2 cellular contexts compared by ENCODE assay signal in the genomic region with DNA sequence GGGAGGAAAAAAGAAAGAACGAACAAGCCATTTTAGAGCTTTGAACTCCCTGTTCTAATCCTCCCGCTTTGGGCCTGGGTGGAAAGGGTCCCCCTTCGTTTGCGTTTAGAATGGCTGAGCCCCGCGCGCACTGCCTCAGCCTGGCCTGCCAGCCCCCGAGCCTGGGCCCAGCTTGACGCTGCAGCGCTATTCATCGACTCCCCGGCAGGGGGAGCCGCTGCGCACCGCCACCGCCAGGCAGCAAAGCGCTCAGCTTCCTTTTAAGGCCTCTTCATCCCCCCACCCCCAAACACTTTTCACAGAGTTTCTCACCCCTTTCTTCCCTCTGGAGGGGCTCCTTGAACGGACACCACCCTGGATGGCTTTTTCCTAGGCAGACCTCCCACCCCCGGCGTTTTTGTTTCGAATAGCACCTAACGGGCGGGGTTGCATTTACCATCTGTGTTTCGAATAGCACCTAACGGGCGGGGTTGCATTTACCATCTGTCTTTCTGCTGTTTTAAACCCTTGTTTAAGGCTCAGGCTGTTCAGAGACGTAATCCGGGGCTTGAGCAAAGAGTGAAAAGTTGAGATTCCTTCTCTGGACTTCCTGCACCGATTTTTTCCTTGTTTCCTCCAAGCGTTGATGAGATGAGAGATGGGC.
TF ChIP-seq lines count a peak whose summit lies in the region.

No MANE protein-coding gene starts in this region.

TF ChIP-seq in SK-N-SH, 30 proteins besides CTCF, POLR2A, EP300 and RAD21 (continued from another document):
- TF ChIP-seq, protein P1, sequence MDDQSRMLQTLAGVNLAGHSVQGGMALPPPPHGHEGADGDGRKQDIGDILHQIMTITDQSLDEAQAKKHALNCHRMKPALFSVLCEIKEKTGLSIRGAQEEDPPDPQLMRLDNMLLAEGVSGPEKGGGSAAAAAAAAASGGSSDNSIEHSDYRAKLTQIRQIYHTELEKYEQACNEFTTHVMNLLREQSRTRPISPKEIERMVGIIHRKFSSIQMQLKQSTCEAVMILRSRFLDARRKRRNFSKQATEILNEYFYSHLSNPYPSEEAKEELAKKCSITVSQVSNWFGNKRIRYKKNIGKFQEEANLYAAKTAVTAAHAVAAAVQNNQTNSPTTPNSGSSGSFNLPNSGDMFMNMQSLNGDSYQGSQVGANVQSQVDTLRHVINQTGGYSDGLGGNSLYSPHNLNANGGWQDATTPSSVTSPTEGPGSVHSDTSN (IDR thresholded peaks at IDR 0.05), result no peak
- TF ChIP-seq MAX (IDR thresholded peaks at IDR 0.05; ENCODE audit: low read depth) (no peak), SIN3A (IDR thresholded peaks at IDR 0.05; ENCODE audit: borderline replicate concordance, low read depth, low read length) (no peak), FOSL2 (IDR thresholded peaks at IDR 0.05; ENCODE audit: borderline replicate concordance, low read depth) (no peak), FOXJ3 (CRISPR knock-in tag; IDR thresholded peaks at IDR 0.05) (no peak), NRF1 (IDR thresholded peaks at IDR 0.05; ENCODE audit: low read depth, low read length) (no peak), CHD2 (IDR thresholded peaks at IDR 0.05; ENCODE audit: low read length, partially characterized antibody) (no peak), NFIC (IDR thresholded peaks at IDR 0.05; ENCODE audit: borderline replicate concordance) (no peak)
- TF ChIP-seq, protein P2, sequence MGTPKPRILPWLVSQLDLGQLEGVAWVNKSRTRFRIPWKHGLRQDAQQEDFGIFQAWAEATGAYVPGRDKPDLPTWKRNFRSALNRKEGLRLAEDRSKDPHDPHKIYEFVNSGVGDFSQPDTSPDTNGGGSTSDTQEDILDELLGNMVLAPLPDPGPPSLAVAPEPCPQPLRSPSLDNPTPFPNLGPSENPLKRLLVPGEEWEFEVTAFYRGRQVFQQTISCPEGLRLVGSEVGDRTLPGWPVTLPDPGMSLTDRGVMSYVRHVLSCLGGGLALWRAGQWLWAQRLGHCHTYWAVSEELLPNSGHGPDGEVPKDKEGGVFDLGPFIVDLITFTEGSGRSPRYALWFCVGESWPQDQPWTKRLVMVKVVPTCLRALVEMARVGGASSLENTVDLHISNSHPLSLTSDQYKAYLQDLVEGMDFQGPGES (IDR thresholded peaks at IDR 0.05; ENCODE audit: low read depth, low read length), result no peak
- TF ChIP-seq, protein P3, sequence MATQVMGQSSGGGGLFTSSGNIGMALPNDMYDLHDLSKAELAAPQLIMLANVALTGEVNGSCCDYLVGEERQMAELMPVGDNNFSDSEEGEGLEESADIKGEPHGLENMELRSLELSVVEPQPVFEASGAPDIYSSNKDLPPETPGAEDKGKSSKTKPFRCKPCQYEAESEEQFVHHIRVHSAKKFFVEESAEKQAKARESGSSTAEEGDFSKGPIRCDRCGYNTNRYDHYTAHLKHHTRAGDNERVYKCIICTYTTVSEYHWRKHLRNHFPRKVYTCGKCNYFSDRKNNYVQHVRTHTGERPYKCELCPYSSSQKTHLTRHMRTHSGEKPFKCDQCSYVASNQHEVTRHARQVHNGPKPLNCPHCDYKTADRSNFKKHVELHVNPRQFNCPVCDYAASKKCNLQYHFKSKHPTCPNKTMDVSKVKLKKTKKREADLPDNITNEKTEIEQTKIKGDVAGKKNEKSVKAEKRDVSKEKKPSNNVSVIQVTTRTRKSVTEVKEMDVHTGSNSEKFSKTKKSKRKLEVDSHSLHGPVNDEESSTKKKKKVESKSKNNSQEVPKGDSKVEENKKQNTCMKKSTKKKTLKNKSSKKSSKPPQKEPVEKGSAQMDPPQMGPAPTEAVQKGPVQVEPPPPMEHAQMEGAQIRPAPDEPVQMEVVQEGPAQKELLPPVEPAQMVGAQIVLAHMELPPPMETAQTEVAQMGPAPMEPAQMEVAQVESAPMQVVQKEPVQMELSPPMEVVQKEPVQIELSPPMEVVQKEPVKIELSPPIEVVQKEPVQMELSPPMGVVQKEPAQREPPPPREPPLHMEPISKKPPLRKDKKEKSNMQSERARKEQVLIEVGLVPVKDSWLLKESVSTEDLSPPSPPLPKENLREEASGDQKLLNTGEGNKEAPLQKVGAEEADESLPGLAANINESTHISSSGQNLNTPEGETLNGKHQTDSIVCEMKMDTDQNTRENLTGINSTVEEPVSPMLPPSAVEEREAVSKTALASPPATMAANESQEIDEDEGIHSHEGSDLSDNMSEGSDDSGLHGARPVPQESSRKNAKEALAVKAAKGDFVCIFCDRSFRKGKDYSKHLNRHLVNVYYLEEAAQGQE (IDR thresholded peaks at IDR 0.05; ENCODE audit: low read depth, low read length), result no peak
- TF ChIP-seq, protein P4, sequence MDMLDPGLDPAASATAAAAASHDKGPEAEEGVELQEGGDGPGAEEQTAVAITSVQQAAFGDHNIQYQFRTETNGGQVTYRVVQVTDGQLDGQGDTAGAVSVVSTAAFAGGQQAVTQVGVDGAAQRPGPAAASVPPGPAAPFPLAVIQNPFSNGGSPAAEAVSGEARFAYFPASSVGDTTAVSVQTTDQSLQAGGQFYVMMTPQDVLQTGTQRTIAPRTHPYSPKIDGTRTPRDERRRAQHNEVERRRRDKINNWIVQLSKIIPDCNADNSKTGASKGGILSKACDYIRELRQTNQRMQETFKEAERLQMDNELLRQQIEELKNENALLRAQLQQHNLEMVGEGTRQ (IDR thresholded peaks at IDR 0.05; ENCODE audit: borderline replicate concordance, low read depth, low read length), result no peak

TF ChIP-seq in SK-N-SH treated with all-trans-retinoic acid at 6 μM for 48 hours, 23 proteins besides CTCF, POLR2A, EP300 and RAD21 (continued from another document):
- no peak for TF ChIP-seq BACH2 (CRISPR knock-in tag; IDR thresholded peaks at IDR 0.05; ENCODE audit: borderline replicate concordance)
- no peak for TF ChIP-seq ZFP30 (CRISPR knock-in tag; IDR thresholded peaks at IDR 0.05)
- no peak for TF ChIP-seq ZNF565 (CRISPR knock-in tag; conservative IDR thresholded peaks at IDR 0.05; ENCODE audit: low read depth)
- no peak for TF ChIP-seq PPARA (CRISPR knock-in tag; IDR thresholded peaks at IDR 0.05; ENCODE audit: borderline replicate concordance)
- TF ChIP-seq, protein P5, sequence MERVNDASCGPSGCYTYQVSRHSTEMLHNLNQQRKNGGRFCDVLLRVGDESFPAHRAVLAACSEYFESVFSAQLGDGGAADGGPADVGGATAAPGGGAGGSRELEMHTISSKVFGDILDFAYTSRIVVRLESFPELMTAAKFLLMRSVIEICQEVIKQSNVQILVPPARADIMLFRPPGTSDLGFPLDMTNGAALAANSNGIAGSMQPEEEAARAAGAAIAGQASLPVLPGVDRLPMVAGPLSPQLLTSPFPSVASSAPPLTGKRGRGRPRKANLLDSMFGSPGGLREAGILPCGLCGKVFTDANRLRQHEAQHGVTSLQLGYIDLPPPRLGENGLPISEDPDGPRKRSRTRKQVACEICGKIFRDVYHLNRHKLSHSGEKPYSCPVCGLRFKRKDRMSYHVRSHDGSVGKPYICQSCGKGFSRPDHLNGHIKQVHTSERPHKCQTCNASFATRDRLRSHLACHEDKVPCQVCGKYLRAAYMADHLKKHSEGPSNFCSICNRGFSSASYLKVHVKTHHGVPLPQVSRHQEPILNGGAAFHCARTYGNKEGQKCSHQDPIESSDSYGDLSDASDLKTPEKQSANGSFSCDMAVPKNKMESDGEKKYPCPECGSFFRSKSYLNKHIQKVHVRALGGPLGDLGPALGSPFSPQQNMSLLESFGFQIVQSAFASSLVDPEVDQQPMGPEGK (CRISPR knock-in tag; IDR thresholded peaks at IDR 0.05; ENCODE audit: borderline replicate concordance), result no peak
- TF ChIP-seq ARNTL (CRISPR knock-in tag; IDR thresholded peaks at IDR 0.05; ENCODE audit: borderline replicate concordance, low read depth), result no peak
TF ChIP-seq in SK-N-SH treated with all-trans-retinoic acid at 6 μM for 48 hours: peak in this region for 0.
